ENCODE assay signal across 30 cellular contexts in genomic region chr5:103895738-103896137, GRCh38.
"Had no signal": no experiment of that assay in that cellular context is flagged by ENCODE, and none has a peak within 500 bp of the region (broad histone marks: within the 10 kb centered on the region; RNA-seq: fewer than 3 reads in every experiment).

No MANE protein-coding gene starts in this region.

- H3K27me3 ChIP-seq: SJCRH30 had no signal

- H3K4me3 ChIP-seq: PC-9, SJCRH30, SK-N-MC had no signal

- H3K27ac ChIP-seq: PC-9, RWPE1, SJCRH30 had no signal

- DNase-seq: Karpas-422, MM.1S, NCI-H1048, NCI-H1092 treated with DMSO at 0.1 percent for 48 hours, NCI-H1105 treated with DMSO at 0.1 percent for 48 hours, NCI-H1436, NCI-H146, NCI-H1694, NCI-H187, NCI-H1930, NCI-H2029 treated with DMSO at 0.1 percent for 48 hours, NCI-H2081 treated with DMSO at 0.1 percent for 48 hours, NCI-H2107, NCI-H2171, NCI-H226, NCI-H446 treated with DMSO at 0.1 percent for 48 hours, NCI-H510A, NCI-H524, NCI-H526, NCI-H69, NCI-H82, PC-9, SHP77, SIG-M5, SJCRH30, T-cell had no signal

- ATAC-seq: Panc1, Right ventricle myocardium inferior, T-cell had no signal
